In the genomic region with DNA sequence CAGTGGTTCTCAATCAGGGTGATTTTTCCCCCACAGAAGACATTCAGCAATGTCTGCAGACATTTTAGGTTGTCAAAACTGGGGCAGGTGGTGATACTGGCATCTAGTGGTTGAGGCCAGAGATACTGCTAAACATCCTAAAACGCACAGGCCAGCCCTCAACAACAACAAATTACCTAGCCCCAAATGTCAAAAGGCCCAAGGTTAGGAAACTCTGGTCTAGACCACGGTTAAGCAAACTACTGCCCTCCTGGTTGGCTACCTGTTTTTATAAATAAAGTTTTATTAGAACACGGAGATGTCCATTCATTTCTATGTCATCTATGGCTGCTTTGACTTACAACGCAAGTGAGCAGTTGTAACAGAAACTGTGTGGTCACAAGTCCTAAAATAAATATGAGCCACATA, we compare ENCODE assay signal across 8 cellular contexts.
DNase-seq lines count a peak whose midpoint lies in the region; ATAC-seq and TF ChIP-seq lines count a peak whose summit lies in the region.

No MANE protein-coding gene starts in this region.

- H3K36me3 Mint-ChIP-seq in activated CD4-positive, alpha-beta memory T cell treated with anti-CD3 and anti-CD28 coated beads, Interleukin-2, amount 10 ng/mL, durations not matched to agents 7 days and 5 days (ENCODE audit: low read depth): no peaks in the 10 kb centered on the region
- H3K36me3 Mint-ChIP-seq in endothelial cell (ENCODE audit: low read depth, unreplicated experiment) (peaks cover under 1% of the 10 kb centered on the region), nephron progenitor cell (ENCODE audit: low read depth) (no peaks in the 10 kb centered on the region), type B pancreatic cell (no peaks in the 10 kb centered on the region)

- POLR2A ChIA-PET in activated CD4-positive, alpha-beta memory T cell treated with anti-CD3 and anti-CD28 coated beads, Interleukin-2, amount 10 ng/mL, durations not matched to agents 7 days and 5 days (lab: Charles Lee): interaction anchor here (1.2 kb wide), 1 partner anchor 47 kb away, joined by 3 read pairs; no protein-coding TSS in a partner anchor

- H3K9me3 Mint-ChIP-seq in activated CD4-positive, alpha-beta memory T cell treated with anti-CD3 and anti-CD28 coated beads, Interleukin-2, amount 10 ng/mL, durations not matched to agents 7 days and 5 days: no peaks in the 10 kb centered on the region
- H3K9me3 Mint-ChIP-seq in endothelial cell (ENCODE audit: unreplicated experiment) (no peaks in the 10 kb centered on the region), nephron progenitor cell (peaks cover 5% of the 10 kb centered on the region), type B pancreatic cell (peaks cover 5% of the 10 kb centered on the region)

- DNase-seq in 8988T: peak; percentile 31
- peak; percentile 27 to 79 for DNase-seq in NCI-H526 (lab: John Stamatoyannopoulos, UW)
- DNase-seq in activated CD4-positive, alpha-beta memory T cell treated with anti-CD3 and anti-CD28 coated beads, Interleukin-2, amount 10 ng/mL, durations not matched to agents 7 days and 5 days: peak; percentile 68
- DNase-seq in endothelial cell (ENCODE audit: low spot score): peak; percentile 52
- DNase-seq in nephron progenitor cell: peak; percentile 12
- DNase-seq in type B pancreatic cell (ENCODE audit: extremely low spot score, unreplicated experiment): no peak

- peak; percentile 37 for TF ChIP-seq CTCF in endothelial cell (IDR thresholded peaks at IDR 0.05; ENCODE audit: unreplicated experiment)
- peak; percentile 33 for TF ChIP-seq CTCF in nephron progenitor cell (IDR thresholded peaks at IDR 0.05)
- peak; percentile 72 for TF ChIP-seq CTCF in type B pancreatic cell (conservative IDR thresholded peaks at IDR 0.05)

- ATAC-seq in GM18502 (IDR thresholded peaks at IDR 0.05; ENCODE audit: poor library complexity, unreplicated experiment): peak; percentile 84
- ATAC-seq in HG02970 (IDR thresholded peaks at IDR 0.05; ENCODE audit: low FRiP score, unreplicated experiment): peak; percentile 62

- no peak overlapping the region for H3K27ac Mint-ChIP-seq in activated CD4-positive, alpha-beta memory T cell treated with anti-CD3 and anti-CD28 coated beads, Interleukin-2, amount 10 ng/mL, durations not matched to agents 7 days and 5 days
- H3K27ac Mint-ChIP-seq in endothelial cell (ENCODE audit: unreplicated experiment) (no peak overlapping the region), nephron progenitor cell (no peak overlapping the region), type B pancreatic cell (no peak overlapping the region)

- peaks cover 18% of the 10 kb centered on the region for H3K4me1 Mint-ChIP-seq in activated CD4-positive, alpha-beta memory T cell treated with anti-CD3 and anti-CD28 coated beads, Interleukin-2, amount 10 ng/mL, durations not matched to agents 7 days and 5 days
- H3K4me1 Mint-ChIP-seq in endothelial cell (ENCODE audit: unreplicated experiment): peaks cover 10% of the 10 kb centered on the region
- peaks cover 20% of the 10 kb centered on the region for H3K4me1 Mint-ChIP-seq in nephron progenitor cell
- peaks cover 6% of the 10 kb centered on the region for H3K4me1 Mint-ChIP-seq in type B pancreatic cell (ENCODE audit: unreplicated experiment)

- peaks cover 7% of the 10 kb centered on the region for H3K27me3 Mint-ChIP-seq in activated CD4-positive, alpha-beta memory T cell treated with anti-CD3 and anti-CD28 coated beads, Interleukin-2, amount 10 ng/mL, durations not matched to agents 7 days and 5 days
- H3K27me3 Mint-ChIP-seq in endothelial cell (ENCODE audit: unreplicated experiment) (peaks cover 2% of the 10 kb centered on the region), nephron progenitor cell (ENCODE audit: low read depth, poor library complexity) (peaks cover 12% of the 10 kb centered on the region), type B pancreatic cell (peaks cover 12% of the 10 kb centered on the region)

- no peak overlapping the region for H3K4me3 Mint-ChIP-seq in activated CD4-positive, alpha-beta memory T cell treated with anti-CD3 and anti-CD28 coated beads, Interleukin-2, amount 10 ng/mL, durations not matched to agents 7 days and 5 days
- H3K4me3 Mint-ChIP-seq in endothelial cell (ENCODE audit: unreplicated experiment): no peak overlapping the region
- H3K4me3 Mint-ChIP-seq in nephron progenitor cell: no peak overlapping the region
- no peak overlapping the region for H3K4me3 Mint-ChIP-seq in type B pancreatic cell

- CTCF ChIA-PET in activated CD4-positive, alpha-beta memory T cell treated with anti-CD3 and anti-CD28 coated beads, Interleukin-2, amount 10 ng/mL, durations not matched to agents 7 days and 5 days (lab: Charles Lee): interaction anchor here (1.1 to 2.7 kb wide), 4 partner anchors 16 to 148 kb away, joined by 3 to 18 read pairs (median 4); no protein-coding TSS in a partner anchor
